Comparison of ENCODE assay signal across 1 cellular context in genomic region chr4:186260504-186261448, GRCh38.
TF ChIP-seq lines count a peak whose summit lies in the region.

No MANE protein-coding gene starts in this region.

TF ChIP-seq in HepG2, 621 proteins besides CTCF, POLR2A, EP300 and RAD21 (continued from another document):
- TF ChIP-seq, protein P1, sequence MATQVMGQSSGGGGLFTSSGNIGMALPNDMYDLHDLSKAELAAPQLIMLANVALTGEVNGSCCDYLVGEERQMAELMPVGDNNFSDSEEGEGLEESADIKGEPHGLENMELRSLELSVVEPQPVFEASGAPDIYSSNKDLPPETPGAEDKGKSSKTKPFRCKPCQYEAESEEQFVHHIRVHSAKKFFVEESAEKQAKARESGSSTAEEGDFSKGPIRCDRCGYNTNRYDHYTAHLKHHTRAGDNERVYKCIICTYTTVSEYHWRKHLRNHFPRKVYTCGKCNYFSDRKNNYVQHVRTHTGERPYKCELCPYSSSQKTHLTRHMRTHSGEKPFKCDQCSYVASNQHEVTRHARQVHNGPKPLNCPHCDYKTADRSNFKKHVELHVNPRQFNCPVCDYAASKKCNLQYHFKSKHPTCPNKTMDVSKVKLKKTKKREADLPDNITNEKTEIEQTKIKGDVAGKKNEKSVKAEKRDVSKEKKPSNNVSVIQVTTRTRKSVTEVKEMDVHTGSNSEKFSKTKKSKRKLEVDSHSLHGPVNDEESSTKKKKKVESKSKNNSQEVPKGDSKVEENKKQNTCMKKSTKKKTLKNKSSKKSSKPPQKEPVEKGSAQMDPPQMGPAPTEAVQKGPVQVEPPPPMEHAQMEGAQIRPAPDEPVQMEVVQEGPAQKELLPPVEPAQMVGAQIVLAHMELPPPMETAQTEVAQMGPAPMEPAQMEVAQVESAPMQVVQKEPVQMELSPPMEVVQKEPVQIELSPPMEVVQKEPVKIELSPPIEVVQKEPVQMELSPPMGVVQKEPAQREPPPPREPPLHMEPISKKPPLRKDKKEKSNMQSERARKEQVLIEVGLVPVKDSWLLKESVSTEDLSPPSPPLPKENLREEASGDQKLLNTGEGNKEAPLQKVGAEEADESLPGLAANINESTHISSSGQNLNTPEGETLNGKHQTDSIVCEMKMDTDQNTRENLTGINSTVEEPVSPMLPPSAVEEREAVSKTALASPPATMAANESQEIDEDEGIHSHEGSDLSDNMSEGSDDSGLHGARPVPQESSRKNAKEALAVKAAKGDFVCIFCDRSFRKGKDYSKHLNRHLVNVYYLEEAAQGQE (IDR thresholded peaks at IDR 0.05; ENCODE audit: borderline replicate concordance in 1 of 2, low read depth in 1 of 2, low read length in 2 of 2) = peak in 1 of 2 experiments; percentile 9; a peak in 2 of 4 replicates
- peak; percentile 88 for TF ChIP-seq RXRA (CRISPR knock-in tag; IDR thresholded peaks at IDR 0.05)
- TF ChIP-seq KLF16 (CRISPR knock-in tag; IDR thresholded peaks at IDR 0.05) = peak in 1 of 2 experiments; percentile 64; a peak in 1 of 4 replicates
- TF ChIP-seq REPIN1 (CRISPR knock-in tag; IDR thresholded peaks at IDR 0.05; ENCODE audit: borderline replicate concordance, low read depth) = peak; percentile 97
- peak; percentile 86 for TF ChIP-seq HNF4A (CRISPR knock-in tag; IDR thresholded peaks at IDR 0.05)
- TF ChIP-seq HMGXB4 (CRISPR knock-in tag; IDR thresholded peaks at IDR 0.05; ENCODE audit: borderline replicate concordance in 1 of 2, low read depth in 1 of 2) = peak; percentile 61 to 68; a peak in 3 of 4 replicates
- TF ChIP-seq ETS1 (CRISPR knock-in tag; IDR thresholded peaks at IDR 0.05) = no peak
- TF ChIP-seq ZNF569 (CRISPR knock-in tag; IDR thresholded peaks at IDR 0.05; ENCODE audit: borderline replicate concordance) = no peak; the same call in 1 of the 2 replicates
- no peak for TF ChIP-seq HNRNPUL1 (IDR thresholded peaks at IDR 0.05; ENCODE audit: low read depth, low read length)
- no peak for TF ChIP-seq CEBPZ (IDR thresholded peaks at IDR 0.05; ENCODE audit: low read length)
- 0 out of 2 replicates have a peak, but pooled peaks have one; percentile 59 for TF ChIP-seq HOXA7 (CRISPR knock-in tag; IDR thresholded peaks at IDR 0.05)
- TF ChIP-seq RFXANK (CRISPR knock-in tag; IDR thresholded peaks at IDR 0.05) = 0 out of 2 replicates have a peak, but pooled peaks have one; percentile 76
- TF ChIP-seq NAIF1 (CRISPR knock-in tag; IDR thresholded peaks at IDR 0.05; ENCODE audit: borderline replicate concordance) = 0 out of 2 replicates have a peak, but pooled peaks have one; percentile 77
- no peak for TF ChIP-seq ZNF124 (CRISPR knock-in tag; IDR thresholded peaks at IDR 0.05)
- TF ChIP-seq ZNF274 (CRISPR knock-in tag; IDR thresholded peaks at IDR 0.05) = peak; percentile 75
- peak; percentile 31; the same call in 1 of the 2 replicates for TF ChIP-seq ZNF747 (CRISPR knock-in tag; IDR thresholded peaks at IDR 0.05; ENCODE audit: borderline replicate concordance)
- no peak; the same call in 1 of the 2 replicates for TF ChIP-seq SALL2 (CRISPR knock-in tag; IDR thresholded peaks at IDR 0.05)
- TF ChIP-seq, protein P2, sequence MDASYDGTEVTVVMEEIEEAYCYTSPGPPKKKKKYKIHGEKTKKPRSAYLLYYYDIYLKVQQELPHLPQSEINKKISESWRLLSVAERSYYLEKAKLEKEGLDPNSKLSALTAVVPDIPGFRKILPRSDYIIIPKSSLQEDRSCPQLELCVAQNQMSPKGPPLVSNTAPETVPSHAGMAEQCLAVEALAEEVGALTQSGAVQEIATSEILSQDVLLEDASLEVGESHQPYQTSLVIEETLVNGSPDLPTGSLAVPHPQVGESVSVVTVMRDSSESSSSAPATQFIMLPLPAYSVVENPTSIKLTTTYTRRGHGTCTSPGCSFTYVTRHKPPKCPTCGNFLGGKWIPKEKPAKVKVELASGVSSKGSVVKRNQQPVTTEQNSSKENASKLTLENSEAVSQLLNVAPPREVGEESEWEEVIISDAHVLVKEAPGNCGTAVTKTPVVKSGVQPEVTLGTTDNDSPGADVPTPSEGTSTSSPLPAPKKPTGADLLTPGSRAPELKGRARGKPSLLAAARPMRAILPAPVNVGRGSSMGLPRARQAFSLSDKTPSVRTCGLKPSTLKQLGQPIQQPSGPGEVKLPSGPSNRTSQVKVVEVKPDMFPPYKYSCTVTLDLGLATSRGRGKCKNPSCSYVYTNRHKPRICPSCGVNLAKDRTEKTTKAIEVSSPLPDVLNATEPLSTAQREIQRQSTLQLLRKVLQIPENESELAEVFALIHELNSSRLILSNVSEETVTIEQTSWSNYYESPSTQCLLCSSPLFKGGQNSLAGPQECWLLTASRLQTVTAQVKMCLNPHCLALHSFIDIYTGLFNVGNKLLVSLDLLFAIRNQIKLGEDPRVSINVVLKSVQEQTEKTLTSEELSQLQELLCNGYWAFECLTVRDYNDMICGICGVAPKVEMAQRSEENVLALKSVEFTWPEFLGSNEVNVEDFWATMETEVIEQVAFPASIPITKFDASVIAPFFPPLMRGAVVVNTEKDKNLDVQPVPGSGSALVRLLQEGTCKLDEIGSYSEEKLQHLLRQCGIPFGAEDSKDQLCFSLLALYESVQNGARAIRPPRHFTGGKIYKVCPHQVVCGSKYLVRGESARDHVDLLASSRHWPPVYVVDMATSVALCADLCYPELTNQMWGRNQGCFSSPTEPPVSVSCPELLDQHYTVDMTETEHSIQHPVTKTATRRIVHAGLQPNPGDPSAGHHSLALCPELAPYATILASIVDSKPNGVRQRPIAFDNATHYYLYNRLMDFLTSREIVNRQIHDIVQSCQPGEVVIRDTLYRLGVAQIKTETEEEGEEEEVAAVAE (CRISPR knock-in tag; IDR thresholded peaks at IDR 0.05; ENCODE audit: borderline replicate concordance) = peak; percentile 41; the same call in 1 of the 2 replicates
- 0 out of 2 replicates have a peak, but pooled peaks have one; percentile 30 for TF ChIP-seq ISL2 (CRISPR knock-in tag; IDR thresholded peaks at IDR 0.05)
- TF ChIP-seq ADNP (CRISPR knock-in tag; IDR thresholded peaks at IDR 0.05) = no peak; the same call in 1 of the 2 replicates
- TF ChIP-seq ZFP90 (CRISPR knock-in tag; IDR thresholded peaks at IDR 0.05; ENCODE audit: borderline replicate concordance) = peak; percentile 39; the same call in 1 of the 2 replicates
- TF ChIP-seq ZFP1 (CRISPR knock-in tag; IDR thresholded peaks at IDR 0.05) = no peak
